Comparison of ENCODE assay signal across 17 cellular contexts in the genomic region with DNA sequence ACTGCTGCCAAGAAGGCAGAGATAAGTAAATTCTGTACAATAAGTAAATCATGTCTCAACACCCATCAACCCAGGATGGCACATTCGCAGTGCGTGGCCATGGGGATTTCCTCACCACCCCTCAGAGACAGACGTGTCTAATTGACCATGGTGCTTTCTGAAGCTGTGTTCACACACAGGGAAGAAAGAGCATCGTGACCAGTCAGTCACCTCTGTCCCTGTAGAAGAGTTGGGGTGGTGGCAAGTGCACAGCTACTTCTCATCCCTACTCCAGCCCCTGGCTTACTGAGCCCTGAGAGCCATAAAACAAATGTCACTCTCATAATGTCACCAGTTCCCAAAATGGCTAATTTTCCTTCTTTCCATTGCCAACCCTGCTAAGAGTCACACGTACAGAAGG. TPM values are rescaled to one million over a fixed set of nuclear protein-coding genes. Genes with fewer than 3 reads are reported as not detected.
DNase-seq lines count a peak whose midpoint lies in the region; ATAC-seq and TF ChIP-seq lines count a peak whose summit lies in the region.
"Had no signal": no experiment of that assay in that cellular context is flagged by ENCODE, and none has a peak within 500 bp of the region (broad histone marks: within the 10 kb centered on the region; RNA-seq: fewer than 3 reads in every experiment).

No MANE protein-coding gene starts in this region.

- H3K23ac ChIP-seq in IMR-90 (ENCODE audit: low read depth, low read length): peak overlapping the region; percentile 55; the same call in 1 of the 2 replicates

- peaks cover 41% of the 10 kb centered on the region for H3K9me3 ChIP-seq in BLaER1
- H3K9me3 ChIP-seq in IMR-90 (ENCODE audit: control insufficient read depth, insufficient read depth, low read length): no peaks in the 10 kb centered on the region
- H3K9me3 ChIP-seq: spleen, testis had no signal

- H3K36me3 ChIP-seq in BLaER1: no peaks in the 10 kb centered on the region
- no peaks in the 10 kb centered on the region for H3K36me3 ChIP-seq in IMR-90 (ENCODE audit: control insufficient read depth, insufficient read depth, low read length)
- H3K36me3 ChIP-seq in rectal smooth muscle tissue (ENCODE audit: control insufficient read depth, insufficient read depth, low read length): no peaks in the 10 kb centered on the region
- H3K36me3 ChIP-seq: spleen had no signal

- H4K8ac ChIP-seq in IMR-90 (ENCODE audit: low read depth in 2 of 2, low read length in 2 of 2): peak overlapping the region; percentile 23 to 42

- peak overlapping the region; percentile 91 for H4K91ac ChIP-seq in IMR-90 (ENCODE audit: insufficient read depth, low read depth, low read length)

- no peak for ATAC-seq in IMR-90 (ENCODE audit: low read depth)
- ATAC-seq in GM18517 (IDR thresholded peaks at IDR 0.05; ENCODE audit: unreplicated experiment): no peak
- ATAC-seq: naive thymus-derived CD8-positive, alpha-beta T cell had no signal

- in situ Hi-C loops in IMR-90 (cut with MboI; ENCODE audit: low sequenced_read_pairs): no loop called here

- peaks cover 6 to 43% of the 10 kb centered on the region in 2 experiments; a peak in 3 of 4 replicates for H3K79me1 ChIP-seq in IMR-90 (ENCODE audit: low read depth in 1 of 2, low read length in 2 of 2)

- DNase-seq in IMR-90 (no peak), glomerular visceral epithelial cell (ENCODE audit: extremely low spot score) (peak; percentile 57), NCI-H345 (lab: John Stamatoyannopoulos, UW) (no peak), NCI-H1694 treated with DMSO at 0.1 percent for 48 hours (lab: John Stamatoyannopoulos, UW) (no peak), NCI-H146 treated with DMSO at 0.1 percent for 48 hours (lab: John Stamatoyannopoulos, UW; ENCODE audit: unreplicated experiment) (no peak)
- DNase-seq: CD4-positive, alpha-beta memory T cell; mesendoderm; naive thymus-derived CD8-positive, alpha-beta T cell; NCI-H1417; PC-9; spleen; testis had no signal

- H2AK5ac ChIP-seq in IMR-90 (ENCODE audit: low read depth, low read length): peak overlapping the region; percentile 86

- no TSS peak for BruUV-seq in IMR-90 (replicated peaks; lab: Mats Ljungman, UMichigan)

- H3K4me2 ChIP-seq in BLaER1: peak overlapping the region; percentile 71
- no peak overlapping the region for H3K4me2 ChIP-seq in IMR-90 (ENCODE audit: low read depth, low read length)
- H3K4me2 ChIP-seq: PC-9 had no signal

- POLR2A ChIA-PET in IMR-90 (lab: Charles Lee; ENCODE audit: unreplicated experiment): interaction anchor here (0.6 to 1.3 kb wide), 4 partner anchors 10 to 47 kb away, joined by 3 to 4 read pairs (median 3); no protein-coding TSS in a partner anchor

- no peak for TF ChIP-seq POLR2A in IMR-90 (IDR thresholded peaks at IDR 0.05; ENCODE audit: low read depth, low read length)

- no CpG with 5 or more reads among the region's 5 CpGs for whole genome bisulfite sequencing in IMR-90 (ENCODE audit: extremely low coverage in 2 of 2, insufficient read length in 1 of 2), 2 experiments

- no peak overlapping the region for H3K9ac ChIP-seq in BLaER1
- H3K9ac ChIP-seq in IMR-90 (ENCODE audit: low read depth, low read length): no peak overlapping the region
- no peak overlapping the region for H3K9ac ChIP-seq in rectal smooth muscle tissue (ENCODE audit: low read length)

- peak overlapping the region; percentile 78 for H3K4ac ChIP-seq in IMR-90 (ENCODE audit: low read depth, low read length)

- peaks cover 64% of the 10 kb centered on the region for H3K4me1 ChIP-seq in BLaER1
- peaks cover 35% of the 10 kb centered on the region for H3K4me1 ChIP-seq in IMR-90 (ENCODE audit: control insufficient read depth, insufficient read depth, low read length)
- peaks cover 5% of the 10 kb centered on the region for H3K4me1 ChIP-seq in rectal smooth muscle tissue (ENCODE audit: control insufficient read depth, insufficient read depth, low read length)
- H3K4me1 ChIP-seq: testis had no signal

- TF ChIP-seq RAD21 in IMR-90 (IDR thresholded peaks at IDR 0.05; ENCODE audit: low read length): no peak

- H3K18ac ChIP-seq in IMR-90 (ENCODE audit: low read depth, low read length): peak overlapping the region; percentile 19

- H4K5ac ChIP-seq in IMR-90 (ENCODE audit: low read depth, low read length): peak overlapping the region; percentile 5

- peaks cover 38% of the 10 kb centered on the region for H3K9me1 ChIP-seq in IMR-90 (ENCODE audit: insufficient read depth, low read length)

- H3K14ac ChIP-seq in IMR-90 (replicated peaks; ENCODE audit: low read depth, low read length): peak overlapping the region; percentile 53

- H3K27ac ChIP-seq in BLaER1 (no peak overlapping the region), IMR-90 (ENCODE audit: insufficient read depth, low read length) (peak overlapping the region; percentile 27), rectal smooth muscle tissue (ENCODE audit: low read depth, low read length) (peak overlapping the region; percentile 11)
- H3K27ac ChIP-seq: PC-9, spleen, testis had no signal

- H3K4me3 ChIP-seq in BLaER1: no peak overlapping the region
- H3K4me3 ChIP-seq in IMR-90 (ENCODE audit: insufficient read depth, low read depth, low read length): no peak overlapping the region
- H3K4me3 ChIP-seq in rectal smooth muscle tissue (ENCODE audit: low read length): no peak overlapping the region
- H3K4me3 ChIP-seq: PC-9, spleen, testis had no signal

- no peaks in the 10 kb centered on the region for H4K20me1 ChIP-seq in BLaER1
- H4K20me1 ChIP-seq in IMR-90 (ENCODE audit: insufficient read depth, low read length): no peaks in the 10 kb centered on the region

- TF ChIP-seq CTCF in IMR-90 (conservative IDR thresholded peaks at IDR 0.05; ENCODE audit: low read depth, low read length): no peak

- no peak overlapping the region for H2AK9ac ChIP-seq in IMR-90 (replicated peaks; ENCODE audit: low read depth, low read length, poor library complexity)

- peak overlapping the region; percentile 92 for H2BK20ac ChIP-seq in IMR-90 (ENCODE audit: low read depth, low read length)

- no peak overlapping the region for H2AFZ ChIP-seq in IMR-90 (replicated peaks; ENCODE audit: low read length, poor library complexity)
- H2AFZ ChIP-seq: PC-9 had no signal

- H2BK120ac ChIP-seq in IMR-90 (ENCODE audit: low read depth, low read length): peak overlapping the region; percentile 98

- peak overlapping the region; percentile 3; the same call in 1 of the 2 replicates for H3K56ac ChIP-seq in IMR-90 (ENCODE audit: extremely low read depth, insufficient read depth, low read length)

- dilution Hi-C loops in IMR-90 (cut with HindIII; ENCODE audit: low sequenced_read_pairs, unreplicated experiment): no loop called here

- CTCF ChIA-PET in IMR-90 (lab: Yijun Ruan, JAX): interaction anchor here (1.2 to 2.3 kb wide), 4 partner anchors 10 to 41 kb away, joined by 3 to 8 read pairs (median 6); a partner anchor contains a TSS

- no peaks in the 10 kb centered on the region for H3K27me3 ChIP-seq in BLaER1
- no peaks in the 10 kb centered on the region for H3K27me3 ChIP-seq in IMR-90 (ENCODE audit: control insufficient read depth, insufficient read depth, low read length)
- H3K27me3 ChIP-seq in rectal smooth muscle tissue (ENCODE audit: control insufficient read depth, insufficient read depth, low read length): no peaks in the 10 kb centered on the region
- H3K27me3 ChIP-seq: testis had no signal

- peak overlapping the region; percentile 4 for H2BK5ac ChIP-seq in IMR-90 (ENCODE audit: low read depth, low read length, poor library complexity, severe bottlenecking)

- intact Hi-C loops in IMR-90 (cut with micrococcal nuclease): no loop called here

- peak overlapping the region; percentile 19; the same call in 2 of the 3 replicates for H2BK15ac ChIP-seq in IMR-90 (ENCODE audit: low read depth, low read length)

TF ChIP-seq in IMR-90, 13 proteins besides CTCF, POLR2A, EP300 and RAD21 (continues in another document):
- TF ChIP-seq RCOR1 (IDR thresholded peaks at IDR 0.05; ENCODE audit: insufficient replicate concordance, low read length): no peak
- TF ChIP-seq, protein P1, sequence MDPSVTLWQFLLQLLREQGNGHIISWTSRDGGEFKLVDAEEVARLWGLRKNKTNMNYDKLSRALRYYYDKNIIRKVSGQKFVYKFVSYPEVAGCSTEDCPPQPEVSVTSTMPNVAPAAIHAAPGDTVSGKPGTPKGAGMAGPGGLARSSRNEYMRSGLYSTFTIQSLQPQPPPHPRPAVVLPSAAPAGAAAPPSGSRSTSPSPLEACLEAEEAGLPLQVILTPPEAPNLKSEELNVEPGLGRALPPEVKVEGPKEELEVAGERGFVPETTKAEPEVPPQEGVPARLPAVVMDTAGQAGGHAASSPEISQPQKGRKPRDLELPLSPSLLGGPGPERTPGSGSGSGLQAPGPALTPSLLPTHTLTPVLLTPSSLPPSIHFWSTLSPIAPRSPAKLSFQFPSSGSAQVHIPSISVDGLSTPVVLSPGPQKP (IDR thresholded peaks at IDR 0.05; ENCODE audit: borderline replicate concordance, low read depth, low read length): no peak
- no peak for TF ChIP-seq MAZ (IDR thresholded peaks at IDR 0.05; ENCODE audit: borderline replicate concordance, low read depth, low read length)
- TF ChIP-seq, protein P2, sequence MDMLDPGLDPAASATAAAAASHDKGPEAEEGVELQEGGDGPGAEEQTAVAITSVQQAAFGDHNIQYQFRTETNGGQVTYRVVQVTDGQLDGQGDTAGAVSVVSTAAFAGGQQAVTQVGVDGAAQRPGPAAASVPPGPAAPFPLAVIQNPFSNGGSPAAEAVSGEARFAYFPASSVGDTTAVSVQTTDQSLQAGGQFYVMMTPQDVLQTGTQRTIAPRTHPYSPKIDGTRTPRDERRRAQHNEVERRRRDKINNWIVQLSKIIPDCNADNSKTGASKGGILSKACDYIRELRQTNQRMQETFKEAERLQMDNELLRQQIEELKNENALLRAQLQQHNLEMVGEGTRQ (IDR thresholded peaks at IDR 0.05; ENCODE audit: low read depth, low read length): no peak
- no peak for TF ChIP-seq MXI1 (IDR thresholded peaks at IDR 0.05; ENCODE audit: borderline replicate concordance, low read depth, low read length)
- no peak for TF ChIP-seq NFE2L2 (IDR thresholded peaks at IDR 0.05; ENCODE audit: low read depth, low read length)
- no peak for TF ChIP-seq BHLHE40 (IDR thresholded peaks at IDR 0.05; ENCODE audit: low read depth, low read length)
- TF ChIP-seq CEBPB (IDR thresholded peaks at IDR 0.05; ENCODE audit: low read depth, low read length): no peak
- no peak for TF ChIP-seq FOS (IDR thresholded peaks at IDR 0.05; ENCODE audit: low read depth, low read length)
- no peak for TF ChIP-seq MAFK (IDR thresholded peaks at IDR 0.05; ENCODE audit: low read depth, low read length)
- no peak for TF ChIP-seq RFX5 (IDR thresholded peaks at IDR 0.05; ENCODE audit: low read depth, low read length)
- no peak for TF ChIP-seq SMC3 (IDR thresholded peaks at IDR 0.05; ENCODE audit: low read depth, low read length)

RNA-seq across cellular contexts. Expression of a gene that starts 31.3 kb away (rescaled TPM):
- total RNA-seq in IMR-90 (2012; rRNA removed): 13.8 and 13.9 TPM in 2 replicates
- 21.6 and 23.7 TPM in 2 replicates for polyA plus RNA-seq in IMR-90 (2012; rRNA removed)
- polyA plus RNA-seq in IMR-90 (2012; cell fraction: cytosol; rRNA removed): 12.9 and 20.1 TPM in 2 replicates
- 50.9 and 66.0 TPM in 2 replicates for polyA plus RNA-seq in IMR-90 (2012; cell fraction: nucleus; rRNA removed; ENCODE audit: low replicate concordance)
- total RNA-seq: activated naive CD4-positive, alpha-beta T cell treated with anti-CD3 and anti-CD28 coated beads, Interleukin-2, amount 50 U/mL, for 72 hours; CD4-positive, alpha-beta memory T cell; endothelial cell of umbilical vein; naive thymus-derived CD8-positive, alpha-beta T cell had no signal
- polyA plus RNA-seq: CD4-positive, alpha-beta memory T cell; endothelial cell of umbilical vein; naive thymus-derived CD8-positive, alpha-beta T cell had no signal

RNA-seq across cellular contexts. Expression of a gene that starts 41.8 kb away (rescaled TPM):
- 1,501 and 1,855 TPM in 2 replicates for total RNA-seq in IMR-90 (2012; rRNA removed)
- 798 and 964 TPM in 2 replicates for polyA plus RNA-seq in IMR-90 (2012; rRNA removed)
- polyA plus RNA-seq in IMR-90 (2012; cell fraction: cytosol; rRNA removed): 520 and 674 TPM in 2 replicates
- 700 and 999 TPM in 2 replicates for polyA plus RNA-seq in IMR-90 (2012; cell fraction: nucleus; rRNA removed; ENCODE audit: low replicate concordance)
- total RNA-seq: endothelial cell of umbilical vein had no signal
